19 cellular contexts compared by ENCODE assay signal in genomic region chr15:86677316-86677715, GRCh38.
DNase-seq lines count a peak whose midpoint lies in the region; ATAC-seq, FAIRE-seq and TF ChIP-seq lines count a peak whose summit lies in the region.
"Had no signal": no experiment of that assay in that cellular context is flagged by ENCODE, and none has a peak within 500 bp of the region (broad histone marks: within the 10 kb centered on the region; RNA-seq: fewer than 3 reads in every experiment).

No MANE protein-coding gene starts in this region.

- H3K27me3 ChIP-seq in mesendoderm (ENCODE audit: insufficient read depth, low read length, poor library complexity), result no peaks in the 10 kb centered on the region
- H3K27me3 ChIP-seq: BLaER1, MG63 had no signal

- CTCF ChIA-PET in activated naive CD4-positive, alpha-beta T cell treated with anti-CD3 and anti-CD28 coated beads, Interleukin-2, amount 10 ng/mL, durations not matched to agents 7 days and 5 days (lab: Charles Lee), result no interaction called here
- CTCF ChIA-PET in WTC11 (lab: Charles Lee), result no interaction called here

- no peaks in the 10 kb centered on the region for H3K9me3 Mint-ChIP-seq in activated naive CD4-positive, alpha-beta T cell treated with anti-CD3 and anti-CD28 coated beads, Interleukin-2, amount 10 ng/mL, durations not matched to agents 7 days and 5 days
- no peaks in the 10 kb centered on the region for H3K9me3 Mint-ChIP-seq in WTC11

- WGBS in mesendoderm (ENCODE audit: extremely low coverage, insufficient coverage, low lambda C conversion rate), result no CpG with 5 or more reads among the region's 8 CpGs

- H3K56ac ChIP-seq in mesendoderm (ENCODE audit: low read length), result no peak overlapping the region

- peak; percentile 24; the same call in 1 of the 2 replicates for ATAC-seq in WTC11
- no peak for ATAC-seq in GM18873 (IDR thresholded peaks at IDR 0.05; ENCODE audit: low FRiP score, unreplicated experiment)
- ATAC-seq: HepG2 had no signal

- no peak overlapping the region for H3K23ac ChIP-seq in mesendoderm (ENCODE audit: low read length)

- no peak for TF ChIP-seq CTCF in WTC11 (IDR thresholded peaks at IDR 0.05)

- DNase-seq in activated naive CD4-positive, alpha-beta T cell treated with anti-CD3 and anti-CD28 coated beads, Interleukin-2, amount 10 ng/mL, durations not matched to agents 7 days and 5 days, result no peak
- no peak for DNase-seq in activated naive CD4-positive, alpha-beta T cell treated with Interleukin-2 at 50 U/mL for 16 hours
- DNase-seq in WTC11 (ENCODE audit: low spot score) (no peak), mesendoderm (peak; percentile 21), GM12891 (ENCODE audit: insufficient read length, low spot score) (no peak), iPS-NIHi11 (ENCODE audit: low spot score) (no peak)
- DNase-seq: COR-L47, DMS53, MG63, NCI-H1092 treated with DMSO at 0.1 percent for 48 hours, NCI-H187, NCI-H510A, SIG-M5 had no signal

- peak overlapping the region; percentile 2 for H3K27ac Mint-ChIP-seq in activated naive CD4-positive, alpha-beta T cell treated with anti-CD3 and anti-CD28 coated beads, Interleukin-2, amount 10 ng/mL, durations not matched to agents 7 days and 5 days
- peak overlapping the region; percentile 11; the same call in 1 of the 2 replicates for H3K27ac Mint-ChIP-seq in WTC11

- no peak for TF ChIP-seq POLR2A in GM12891 (IDR thresholded peaks at IDR 0.05; ENCODE audit: low read depth, low read length)

- H3K4me2 ChIP-seq in mesendoderm (ENCODE audit: low read length), result no peak overlapping the region
- H3K4me2 ChIP-seq: BLaER1, KMS-11 had no signal

- no peaks in the 10 kb centered on the region for H3K36me3 Mint-ChIP-seq in activated naive CD4-positive, alpha-beta T cell treated with anti-CD3 and anti-CD28 coated beads, Interleukin-2, amount 10 ng/mL, durations not matched to agents 7 days and 5 days
- no peaks in the 10 kb centered on the region for H3K36me3 Mint-ChIP-seq in WTC11

- no peaks in the 10 kb centered on the region for H3K79me2 ChIP-seq in mesendoderm (ENCODE audit: control insufficient read depth, insufficient read depth, low read length)

- no peak overlapping the region for H3K4me3 Mint-ChIP-seq in activated naive CD4-positive, alpha-beta T cell treated with anti-CD3 and anti-CD28 coated beads, Interleukin-2, amount 10 ng/mL, durations not matched to agents 7 days and 5 days
- no peak overlapping the region for H3K4me3 Mint-ChIP-seq in WTC11

- POLR2A ChIA-PET in WTC11 (lab: Charles Lee), result no interaction called here

- no peak overlapping the region for H2BK5ac ChIP-seq in mesendoderm (ENCODE audit: low read length)

- H2AK5ac ChIP-seq in mesendoderm (ENCODE audit: low read length), result no peak overlapping the region

- no peak overlapping the region for H3K18ac ChIP-seq in mesendoderm (ENCODE audit: low read length)

- no peaks in the 10 kb centered on the region for H3K4me1 Mint-ChIP-seq in activated naive CD4-positive, alpha-beta T cell treated with anti-CD3 and anti-CD28 coated beads, Interleukin-2, amount 10 ng/mL, durations not matched to agents 7 days and 5 days
- peaks cover 19% of the 10 kb centered on the region for H3K4me1 Mint-ChIP-seq in WTC11

- no peak for FAIRE-seq in GM12891 (lab: Jason Lieb, UNC)
- FAIRE-seq: HepG2, RCC 7860 had no signal

- H4K8ac ChIP-seq in mesendoderm (ENCODE audit: low read depth, low read length), result no peak overlapping the region

- H3K9ac ChIP-seq in mesendoderm (ENCODE audit: low read length), result no peak overlapping the region
- H3K9ac ChIP-seq: BLaER1, KMS-11 had no signal

- H3K4ac ChIP-seq in mesendoderm (ENCODE audit: low read depth, low read length), result no peak overlapping the region

- no peaks in the 10 kb centered on the region for H3K4me1 ChIP-seq in mesendoderm (ENCODE audit: control insufficient read depth, low read depth, low read length)
- H3K4me1 ChIP-seq: BLaER1, HAP-1 had no signal

- H3K4me3 ChIP-seq in mesendoderm (ENCODE audit: low read length), result no peak overlapping the region
- H3K4me3 ChIP-seq: BLaER1, HAP-1, MG63 had no signal

- no peaks in the 10 kb centered on the region for H3K36me3 ChIP-seq in mesendoderm (ENCODE audit: control insufficient read depth, insufficient read depth, low read length)
- H3K36me3 ChIP-seq: BLaER1, HAP-1, MG63 had no signal

- no peaks in the 10 kb centered on the region for H3K79me1 ChIP-seq in mesendoderm (ENCODE audit: low read length)

- H2BK120ac ChIP-seq in mesendoderm (ENCODE audit: low read depth, low read length), result no peak overlapping the region

- no peaks in the 10 kb centered on the region for H3K27me3 Mint-ChIP-seq in activated naive CD4-positive, alpha-beta T cell treated with anti-CD3 and anti-CD28 coated beads, Interleukin-2, amount 10 ng/mL, durations not matched to agents 7 days and 5 days
- no peaks in the 10 kb centered on the region for H3K27me3 Mint-ChIP-seq in WTC11 (ENCODE audit: low read depth)

- H3K27ac ChIP-seq in mesendoderm (ENCODE audit: low read depth, low read length), result no peak overlapping the region
- H3K27ac ChIP-seq: BLaER1, KMS-11 had no signal

- H2BK15ac ChIP-seq in mesendoderm (replicated peaks; ENCODE audit: low read depth), result no peak overlapping the region

- H4K5ac ChIP-seq in mesendoderm (ENCODE audit: low read length), result no peak overlapping the region

TF ChIP-seq in WTC11, 78 proteins besides CTCF, POLR2A, EP300 and RAD21 (continues in another document):
- no peak for TF ChIP-seq ZNF671 (CRISPR knock-in tag; IDR thresholded peaks at IDR 0.05)
- TF ChIP-seq ZSCAN18 (CRISPR knock-in tag; IDR thresholded peaks at IDR 0.05), result no peak
- TF ChIP-seq ERG (CRISPR knock-in tag; IDR thresholded peaks at IDR 0.05), result no peak
- no peak for TF ChIP-seq FOXK1 (CRISPR knock-in tag; IDR thresholded peaks at IDR 0.05)

TF ChIP-seq in GM12891, 5 proteins besides CTCF, POLR2A, EP300 and RAD21:
- TF ChIP-seq POU2F2 (IDR thresholded peaks at IDR 0.05; ENCODE audit: low read depth, low read length) (no peak), PAX5 (IDR thresholded peaks at IDR 0.05; ENCODE audit: insufficient read depth, low read length, severe bottlenecking) (no peak), SPI1 (IDR thresholded peaks at IDR 0.05; ENCODE audit: low read depth, low read length) (no peak), POLR2AphosphoS5 (IDR thresholded peaks at IDR 0.05; ENCODE audit: low read depth, low read length) (no peak), TAF1 (IDR thresholded peaks at IDR 0.05; ENCODE audit: low read depth, low read length) (no peak)
TF ChIP-seq in GM12891: peak in this region for 0.
